ENCODE assay signal across 1 cellular context in the genomic region with DNA sequence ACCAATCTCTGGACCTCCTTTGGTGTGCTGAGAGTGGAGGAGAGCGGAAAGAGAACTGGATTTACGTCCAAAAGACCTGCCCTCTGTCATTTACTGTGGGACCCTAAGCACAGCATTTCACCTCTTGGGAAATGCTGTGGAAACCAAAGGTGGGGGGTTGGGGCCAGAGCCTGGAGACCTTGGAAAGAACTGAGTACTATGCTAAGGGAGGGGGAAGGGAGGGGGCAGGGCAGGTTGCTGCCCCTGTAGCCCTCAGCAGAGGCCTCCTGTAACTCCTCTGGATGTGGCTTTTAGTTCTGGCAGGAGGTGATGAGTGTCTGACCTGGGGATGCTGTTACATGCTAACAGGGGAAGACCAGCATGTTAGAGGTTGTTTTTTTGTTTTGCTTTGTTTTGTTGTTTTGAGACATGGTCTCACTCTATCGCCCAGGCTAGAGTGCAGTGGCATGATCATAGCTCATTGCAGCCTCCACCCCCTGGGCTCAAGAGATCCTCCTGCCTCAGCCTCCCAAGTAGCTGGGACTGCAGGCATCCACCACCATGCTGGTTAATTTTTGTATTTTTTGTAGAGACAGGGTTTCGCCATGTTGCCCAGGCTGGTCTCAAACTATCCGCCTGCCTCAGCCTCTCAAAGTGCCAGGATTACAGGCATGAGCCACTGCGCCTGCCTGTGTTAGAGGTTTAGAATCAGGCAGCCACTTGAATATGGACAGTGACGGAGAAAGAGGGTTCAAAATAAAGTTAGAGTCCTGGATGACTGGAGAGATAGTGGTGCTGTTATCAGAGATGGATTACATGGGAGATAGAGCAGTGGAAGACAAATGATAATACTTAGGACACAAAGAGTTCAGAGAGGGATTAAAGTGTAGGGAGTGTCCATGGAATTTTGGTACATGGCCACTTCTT.
TF ChIP-seq lines count a peak whose summit lies in the region.

No MANE protein-coding gene starts in this region.

TF ChIP-seq in K562, 482 proteins besides CTCF, POLR2A, EP300 and RAD21 (continues in another document):
- no peak; the same call in 1 of the 2 replicates for TF ChIP-seq NBN (IDR thresholded peaks at IDR 0.05; ENCODE audit: low read depth)
- no peak for TF ChIP-seq ZNF217 (CRISPR knock-in tag; IDR thresholded peaks at IDR 0.05)
- no peak for TF ChIP-seq ZNF316 (IDR thresholded peaks at IDR 0.05)
- no peak for TF ChIP-seq FOXM1 (IDR thresholded peaks at IDR 0.05; ENCODE audit: low read depth)
- no peak for TF ChIP-seq FOXM1 (CRISPR knock-in tag; IDR thresholded peaks at IDR 0.05; ENCODE audit: low read depth)
- TF ChIP-seq ZNF592 (IDR thresholded peaks at IDR 0.05) = no peak
- TF ChIP-seq, protein P1, sequence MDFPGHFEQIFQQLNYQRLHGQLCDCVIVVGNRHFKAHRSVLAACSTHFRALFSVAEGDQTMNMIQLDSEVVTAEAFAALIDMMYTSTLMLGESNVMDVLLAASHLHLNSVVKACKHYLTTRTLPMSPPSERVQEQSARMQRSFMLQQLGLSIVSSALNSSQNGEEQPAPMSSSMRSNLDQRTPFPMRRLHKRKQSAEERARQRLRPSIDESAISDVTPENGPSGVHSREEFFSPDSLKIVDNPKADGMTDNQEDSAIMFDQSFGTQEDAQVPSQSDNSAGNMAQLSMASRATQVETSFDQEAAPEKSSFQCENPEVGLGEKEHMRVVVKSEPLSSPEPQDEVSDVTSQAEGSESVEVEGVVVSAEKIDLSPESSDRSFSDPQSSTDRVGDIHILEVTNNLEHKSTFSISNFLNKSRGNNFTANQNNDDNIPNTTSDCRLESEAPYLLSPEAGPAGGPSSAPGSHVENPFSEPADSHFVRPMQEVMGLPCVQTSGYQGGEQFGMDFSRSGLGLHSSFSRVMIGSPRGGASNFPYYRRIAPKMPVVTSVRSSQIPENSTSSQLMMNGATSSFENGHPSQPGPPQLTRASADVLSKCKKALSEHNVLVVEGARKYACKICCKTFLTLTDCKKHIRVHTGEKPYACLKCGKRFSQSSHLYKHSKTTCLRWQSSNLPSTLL (IDR thresholded peaks at IDR 0.05) = no peak
- TF ChIP-seq THRAP3 (IDR thresholded peaks at IDR 0.05; ENCODE audit: borderline replicate concordance) = no peak
- no peak for TF ChIP-seq PYGO2 (tag; IDR thresholded peaks at IDR 0.05)
- TF ChIP-seq ILK (tag; IDR thresholded peaks at IDR 0.05; ENCODE audit: borderline replicate concordance, low read depth) = no peak
- no peak for TF ChIP-seq DMBX1 (CRISPR knock-in tag; IDR thresholded peaks at IDR 0.05; ENCODE audit: borderline replicate concordance)
- TF ChIP-seq ZNF551 (CRISPR knock-in tag; IDR thresholded peaks at IDR 0.05) = no peak
- TF ChIP-seq CCAR2 (IDR thresholded peaks at IDR 0.05; ENCODE audit: low read depth, low read length) = no peak
- TF ChIP-seq, protein P2, sequence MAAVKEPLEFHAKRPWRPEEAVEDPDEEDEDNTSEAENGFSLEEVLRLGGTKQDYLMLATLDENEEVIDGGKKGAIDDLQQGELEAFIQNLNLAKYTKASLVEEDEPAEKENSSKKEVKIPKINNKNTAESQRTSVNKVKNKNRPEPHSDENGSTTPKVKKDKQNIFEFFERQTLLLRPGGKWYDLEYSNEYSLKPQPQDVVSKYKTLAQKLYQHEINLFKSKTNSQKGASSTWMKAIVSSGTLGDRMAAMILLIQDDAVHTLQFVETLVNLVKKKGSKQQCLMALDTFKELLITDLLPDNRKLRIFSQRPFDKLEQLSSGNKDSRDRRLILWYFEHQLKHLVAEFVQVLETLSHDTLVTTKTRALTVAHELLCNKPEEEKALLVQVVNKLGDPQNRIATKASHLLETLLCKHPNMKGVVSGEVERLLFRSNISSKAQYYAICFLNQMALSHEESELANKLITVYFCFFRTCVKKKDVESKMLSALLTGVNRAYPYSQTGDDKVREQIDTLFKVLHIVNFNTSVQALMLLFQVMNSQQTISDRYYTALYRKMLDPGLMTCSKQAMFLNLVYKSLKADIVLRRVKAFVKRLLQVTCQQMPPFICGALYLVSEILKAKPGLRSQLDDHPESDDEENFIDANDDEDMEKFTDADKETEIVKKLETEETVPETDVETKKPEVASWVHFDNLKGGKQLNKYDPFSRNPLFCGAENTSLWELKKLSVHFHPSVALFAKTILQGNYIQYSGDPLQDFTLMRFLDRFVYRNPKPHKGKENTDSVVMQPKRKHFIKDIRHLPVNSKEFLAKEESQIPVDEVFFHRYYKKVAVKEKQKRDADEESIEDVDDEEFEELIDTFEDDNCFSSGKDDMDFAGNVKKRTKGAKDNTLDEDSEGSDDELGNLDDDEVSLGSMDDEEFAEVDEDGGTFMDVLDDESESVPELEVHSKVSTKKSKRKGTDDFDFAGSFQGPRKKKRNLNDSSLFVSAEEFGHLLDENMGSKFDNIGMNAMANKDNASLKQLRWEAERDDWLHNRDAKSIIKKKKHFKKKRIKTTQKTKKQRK (IDR thresholded peaks at IDR 0.05; ENCODE audit: borderline replicate concordance, low read depth, low read length) = no peak
- no peak for TF ChIP-seq KDM5B (IDR thresholded peaks at IDR 0.05; ENCODE audit: insufficient replicate concordance, low read depth, low read length)
- TF ChIP-seq, protein P3, sequence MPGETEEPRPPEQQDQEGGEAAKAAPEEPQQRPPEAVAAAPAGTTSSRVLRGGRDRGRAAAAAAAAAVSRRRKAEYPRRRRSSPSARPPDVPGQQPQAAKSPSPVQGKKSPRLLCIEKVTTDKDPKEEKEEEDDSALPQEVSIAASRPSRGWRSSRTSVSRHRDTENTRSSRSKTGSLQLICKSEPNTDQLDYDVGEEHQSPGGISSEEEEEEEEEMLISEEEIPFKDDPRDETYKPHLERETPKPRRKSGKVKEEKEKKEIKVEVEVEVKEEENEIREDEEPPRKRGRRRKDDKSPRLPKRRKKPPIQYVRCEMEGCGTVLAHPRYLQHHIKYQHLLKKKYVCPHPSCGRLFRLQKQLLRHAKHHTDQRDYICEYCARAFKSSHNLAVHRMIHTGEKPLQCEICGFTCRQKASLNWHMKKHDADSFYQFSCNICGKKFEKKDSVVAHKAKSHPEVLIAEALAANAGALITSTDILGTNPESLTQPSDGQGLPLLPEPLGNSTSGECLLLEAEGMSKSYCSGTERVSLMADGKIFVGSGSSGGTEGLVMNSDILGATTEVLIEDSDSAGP (CRISPR knock-in tag; IDR thresholded peaks at IDR 0.05) = no peak
- no peak for TF ChIP-seq POLR2AphosphoS5 (IDR thresholded peaks at IDR 0.05; ENCODE audit: control insufficient read depth, insufficient read depth, low read depth, low read length)
- peak in 1 of 3 experiments; percentile 14; a peak in 2 of 6 replicates for TF ChIP-seq ZBTB11 (CRISPR knock-in tag; IDR thresholded peaks at IDR 0.05)
- 0 out of 4 replicates have a peak, but pooled peaks of 1 of the 2 experiments have one; percentile 6 for TF ChIP-seq FOXK2 (conservative IDR thresholded peaks at IDR 0.05 in 1 of 2, IDR thresholded peaks at IDR 0.05 in 1 of 2; ENCODE audit: low read depth in 2 of 2)
- no peak for TF ChIP-seq FOXJ3 (CRISPR knock-in tag; IDR thresholded peaks at IDR 0.05)
- TF ChIP-seq ZNF224 (CRISPR knock-in tag; IDR thresholded peaks at IDR 0.05) = no peak
- no peak for TF ChIP-seq ELF4 (CRISPR knock-in tag; IDR thresholded peaks at IDR 0.05)
- TF ChIP-seq ZNF311 (CRISPR knock-in tag; IDR thresholded peaks at IDR 0.05) = no peak
- no peak for TF ChIP-seq CTBP1 (IDR thresholded peaks at IDR 0.05; ENCODE audit: borderline replicate concordance)
- no peak for TF ChIP-seq MAFG (tag; conservative IDR thresholded peaks at IDR 0.05)
- no peak for TF ChIP-seq ZNF75A (CRISPR knock-in tag; IDR thresholded peaks at IDR 0.05)
- no peak for TF ChIP-seq TFAM (CRISPR knock-in tag; conservative IDR thresholded peaks at IDR 0.05)
- TF ChIP-seq BRF1 (IDR thresholded peaks at IDR 0.05; ENCODE audit: borderline replicate concordance, extremely low read depth, insufficient read length) = no peak
- no peak for TF ChIP-seq GABPB2 (CRISPR knock-in tag; conservative IDR thresholded peaks at IDR 0.05)
- no peak for TF ChIP-seq STAG1 (CRISPR knock-in tag; IDR thresholded peaks at IDR 0.05; ENCODE audit: borderline replicate concordance)
- no peak for TF ChIP-seq CBX5 (IDR thresholded peaks at IDR 0.05; ENCODE audit: borderline replicate concordance, low read depth)
- TF ChIP-seq ZNF639 (CRISPR knock-in tag; conservative IDR thresholded peaks at IDR 0.05 in 1 of 2, IDR thresholded peaks at IDR 0.05 in 1 of 2) = no peak
- TF ChIP-seq TEAD4 (IDR thresholded peaks at IDR 0.05; ENCODE audit: low read length) = no peak
- TF ChIP-seq TEAD4 (CRISPR knock-in tag; IDR thresholded peaks at IDR 0.05; ENCODE audit: borderline replicate concordance) = no peak
- TF ChIP-seq DDX20 (tag; IDR thresholded peaks at IDR 0.05; ENCODE audit: low read depth) = no peak
- no peak for TF ChIP-seq ZNF143 (CRISPR knock-in tag; IDR thresholded peaks at IDR 0.05)
- peak; percentile 53; the same call in 1 of the 2 replicates for TF ChIP-seq ADNP (tag; IDR thresholded peaks at IDR 0.05)
- TF ChIP-seq FOXA3 (CRISPR knock-in tag; conservative IDR thresholded peaks at IDR 0.05 in 1 of 2, IDR thresholded peaks at IDR 0.05 in 1 of 2) = no peak
- no peak for TF ChIP-seq CBFA2T2 (conservative IDR thresholded peaks at IDR 0.05)
- TF ChIP-seq BCLAF1 (IDR thresholded peaks at IDR 0.05; ENCODE audit: borderline replicate concordance in 1 of 2, control insufficient read depth in 1 of 2, low read depth in 2 of 2, low read length in 1 of 2) = peak in 1 of 2 experiments; percentile 72; a peak in 2 of 4 replicates
